In genomic region chr20:9615766-9616454, GRCh38 we compare ENCODE assay signal across 8 cellular contexts.
DNase-seq lines count a peak whose midpoint lies in the region; ATAC-seq and TF ChIP-seq lines count a peak whose summit lies in the region.

No MANE protein-coding gene starts in this region.

- H3K4me1 Mint-ChIP-seq in activated T-cell treated with anti-CD3 and anti-CD28 coated beads, Interleukin-2, amount 50 U/mL, for 24 hours (ENCODE audit: low read depth) = no peaks in the 10 kb centered on the region
- no peaks in the 10 kb centered on the region for H3K4me1 Mint-ChIP-seq in natural killer cell

- DNase-seq in GM06990 (ENCODE audit: extremely low read depth, insufficient read length) (peak; percentile 41), NB4 (ENCODE audit: low read depth) (peak; percentile 25), DMS153 (lab: John Stamatoyannopoulos, UW) (no peak), natural killer cell (no peak)
- DNase-seq in activated T-cell treated with anti-CD3 and anti-CD28 coated beads, Interleukin-2, amount 50 U/mL, for 24 hours = no peak
- DNase-seq in stimulated activated naive CD4-positive, alpha-beta T cell treated with Interleukin-2 at 50 U/mL for 16 hours (lab: John Stamatoyannopoulos, UW) = no peak

- no peak for TF ChIP-seq POLR2A in NB4 (IDR thresholded peaks at IDR 0.05; ENCODE audit: extremely low read depth, insufficient read length)

- no peak for TF ChIP-seq CTCF in GM06990 (IDR thresholded peaks at IDR 0.05; ENCODE audit: insufficient read depth, low read length, poor library complexity, severe bottlenecking)
- no peak for TF ChIP-seq CTCF in NB4 (IDR thresholded peaks at IDR 0.05; ENCODE audit: low read depth, low read length)
- no peak for TF ChIP-seq CTCF in natural killer cell (IDR thresholded peaks at IDR 0.05)

- ATAC-seq in GM19455 (IDR thresholded peaks at IDR 0.05; ENCODE audit: unreplicated experiment) (peak; percentile 99), HG03039 (IDR thresholded peaks at IDR 0.05; ENCODE audit: unreplicated experiment) (peak; percentile 97), natural killer cell (no peak)

- no peaks in the 10 kb centered on the region for H3K27me3 ChIP-seq in GM06990 (replicated peaks; ENCODE audit: control insufficient read depth, insufficient read depth, low read length)

- H3K27ac Mint-ChIP-seq in activated T-cell treated with anti-CD3 and anti-CD28 coated beads, Interleukin-2, amount 50 U/mL, for 24 hours = no peak overlapping the region
- H3K27ac Mint-ChIP-seq in natural killer cell = no peak overlapping the region

- intact Hi-C loops in natural killer cell (cut with micrococcal nuclease) = no loop called here

- H3K4me3 ChIP-seq in GM06990 (replicated peaks; ENCODE audit: low read depth, low read length) (no peak overlapping the region), NB4 (ENCODE audit: low read depth, low read length) (no peak overlapping the region)

- no peaks in the 10 kb centered on the region for H3K36me3 ChIP-seq in GM06990 (ENCODE audit: control insufficient read depth, insufficient read depth, low read length)

- H3K4me3 Mint-ChIP-seq in activated T-cell treated with anti-CD3 and anti-CD28 coated beads, Interleukin-2, amount 50 U/mL, for 24 hours = no peak overlapping the region
- no peak overlapping the region for H3K4me3 Mint-ChIP-seq in natural killer cell

- peaks cover 21% of the 10 kb centered on the region for H3K27me3 Mint-ChIP-seq in activated T-cell treated with anti-CD3 and anti-CD28 coated beads, Interleukin-2, amount 50 U/mL, for 24 hours
- H3K27me3 Mint-ChIP-seq in natural killer cell (ENCODE audit: low read depth in 2 of 2) = peaks cover 4 to 16% of the 10 kb centered on the region in 2 donors

- no peaks in the 10 kb centered on the region for H3K36me3 Mint-ChIP-seq in activated T-cell treated with anti-CD3 and anti-CD28 coated beads, Interleukin-2, amount 50 U/mL, for 24 hours (ENCODE audit: low read depth)
- H3K36me3 Mint-ChIP-seq in natural killer cell = no peaks in the 10 kb centered on the region

- H3K9me3 Mint-ChIP-seq in activated T-cell treated with anti-CD3 and anti-CD28 coated beads, Interleukin-2, amount 50 U/mL, for 24 hours = no peaks in the 10 kb centered on the region
- no peaks in the 10 kb centered on the region for H3K9me3 Mint-ChIP-seq in natural killer cell

Comparison
In these comparisons a context has a peak if more than half of its experiments do, and no peak if none do; other contexts are left out.
1. DNase-seq: peak in GM06990 (single experiment) and NB4 (single experiment); none in activated T-cell treated with anti-CD3 and anti-CD28 coated beads, Interleukin-2, amount 50 U/mL, for 24 hours (single experiment), stimulated activated naive CD4-positive, alpha-beta T cell treated with Interleukin-2 at 50 U/mL for 16 hours (single experiment), DMS153 (single experiment) and natural killer cell (single experiment).
2. ATAC-seq: peak in GM19455 (single experiment) and HG03039 (single experiment); none in natural killer cell (0 of 3).